ENCODE assay signal across 1 cellular context in the genomic region with DNA sequence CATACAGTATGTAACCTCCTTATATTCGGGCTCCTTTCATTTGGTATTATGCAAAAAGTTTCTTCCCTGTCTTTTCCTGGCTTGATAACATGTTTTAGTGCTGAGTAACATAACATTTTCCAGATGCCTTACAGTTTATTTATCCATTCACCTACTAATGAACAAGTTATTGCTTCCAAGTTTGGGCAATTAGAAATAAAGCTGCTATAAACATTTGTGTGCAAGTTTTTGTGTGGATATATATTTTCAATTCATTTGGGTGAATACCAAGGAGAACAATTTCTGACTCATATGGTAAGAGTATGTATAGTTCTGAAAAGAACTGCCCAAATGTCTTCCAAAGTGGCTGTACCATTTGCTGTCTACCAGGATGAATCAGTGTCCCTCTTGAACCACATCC.
TF ChIP-seq lines count a peak whose summit lies in the region.

No MANE protein-coding gene starts in this region.

TF ChIP-seq in SK-N-SH, 30 proteins besides CTCF, POLR2A, EP300 and RAD21 (continued from another document):
- TF ChIP-seq, protein P1, sequence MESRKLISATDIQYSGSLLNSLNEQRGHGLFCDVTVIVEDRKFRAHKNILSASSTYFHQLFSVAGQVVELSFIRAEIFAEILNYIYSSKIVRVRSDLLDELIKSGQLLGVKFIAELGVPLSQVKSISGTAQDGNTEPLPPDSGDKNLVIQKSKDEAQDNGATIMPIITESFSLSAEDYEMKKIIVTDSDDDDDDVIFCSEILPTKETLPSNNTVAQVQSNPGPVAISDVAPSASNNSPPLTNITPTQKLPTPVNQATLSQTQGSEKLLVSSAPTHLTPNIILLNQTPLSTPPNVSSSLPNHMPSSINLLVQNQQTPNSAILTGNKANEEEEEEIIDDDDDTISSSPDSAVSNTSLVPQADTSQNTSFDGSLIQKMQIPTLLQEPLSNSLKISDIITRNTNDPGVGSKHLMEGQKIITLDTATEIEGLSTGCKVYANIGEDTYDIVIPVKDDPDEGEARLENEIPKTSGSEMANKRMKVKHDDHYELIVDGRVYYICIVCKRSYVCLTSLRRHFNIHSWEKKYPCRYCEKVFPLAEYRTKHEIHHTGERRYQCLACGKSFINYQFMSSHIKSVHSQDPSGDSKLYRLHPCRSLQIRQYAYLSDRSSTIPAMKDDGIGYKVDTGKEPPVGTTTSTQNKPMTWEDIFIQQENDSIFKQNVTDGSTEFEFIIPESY (IDR thresholded peaks at IDR 0.05; ENCODE audit: borderline replicate concordance, low read depth) = no peak
- TF ChIP-seq, protein P2, sequence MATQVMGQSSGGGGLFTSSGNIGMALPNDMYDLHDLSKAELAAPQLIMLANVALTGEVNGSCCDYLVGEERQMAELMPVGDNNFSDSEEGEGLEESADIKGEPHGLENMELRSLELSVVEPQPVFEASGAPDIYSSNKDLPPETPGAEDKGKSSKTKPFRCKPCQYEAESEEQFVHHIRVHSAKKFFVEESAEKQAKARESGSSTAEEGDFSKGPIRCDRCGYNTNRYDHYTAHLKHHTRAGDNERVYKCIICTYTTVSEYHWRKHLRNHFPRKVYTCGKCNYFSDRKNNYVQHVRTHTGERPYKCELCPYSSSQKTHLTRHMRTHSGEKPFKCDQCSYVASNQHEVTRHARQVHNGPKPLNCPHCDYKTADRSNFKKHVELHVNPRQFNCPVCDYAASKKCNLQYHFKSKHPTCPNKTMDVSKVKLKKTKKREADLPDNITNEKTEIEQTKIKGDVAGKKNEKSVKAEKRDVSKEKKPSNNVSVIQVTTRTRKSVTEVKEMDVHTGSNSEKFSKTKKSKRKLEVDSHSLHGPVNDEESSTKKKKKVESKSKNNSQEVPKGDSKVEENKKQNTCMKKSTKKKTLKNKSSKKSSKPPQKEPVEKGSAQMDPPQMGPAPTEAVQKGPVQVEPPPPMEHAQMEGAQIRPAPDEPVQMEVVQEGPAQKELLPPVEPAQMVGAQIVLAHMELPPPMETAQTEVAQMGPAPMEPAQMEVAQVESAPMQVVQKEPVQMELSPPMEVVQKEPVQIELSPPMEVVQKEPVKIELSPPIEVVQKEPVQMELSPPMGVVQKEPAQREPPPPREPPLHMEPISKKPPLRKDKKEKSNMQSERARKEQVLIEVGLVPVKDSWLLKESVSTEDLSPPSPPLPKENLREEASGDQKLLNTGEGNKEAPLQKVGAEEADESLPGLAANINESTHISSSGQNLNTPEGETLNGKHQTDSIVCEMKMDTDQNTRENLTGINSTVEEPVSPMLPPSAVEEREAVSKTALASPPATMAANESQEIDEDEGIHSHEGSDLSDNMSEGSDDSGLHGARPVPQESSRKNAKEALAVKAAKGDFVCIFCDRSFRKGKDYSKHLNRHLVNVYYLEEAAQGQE (IDR thresholded peaks at IDR 0.05; ENCODE audit: low read depth, low read length) = no peak
- no peak for TF ChIP-seq RCOR1 (IDR thresholded peaks at IDR 0.05; ENCODE audit: low read length)
- no peak for TF ChIP-seq GABPA (IDR thresholded peaks at IDR 0.05; ENCODE audit: low read depth)
- no peak for TF ChIP-seq SIN3A (IDR thresholded peaks at IDR 0.05; ENCODE audit: borderline replicate concordance, low read depth, low read length)
- no peak for TF ChIP-seq FOXM1 (IDR thresholded peaks at IDR 0.05; ENCODE audit: low read depth)
